In the genomic region with DNA sequence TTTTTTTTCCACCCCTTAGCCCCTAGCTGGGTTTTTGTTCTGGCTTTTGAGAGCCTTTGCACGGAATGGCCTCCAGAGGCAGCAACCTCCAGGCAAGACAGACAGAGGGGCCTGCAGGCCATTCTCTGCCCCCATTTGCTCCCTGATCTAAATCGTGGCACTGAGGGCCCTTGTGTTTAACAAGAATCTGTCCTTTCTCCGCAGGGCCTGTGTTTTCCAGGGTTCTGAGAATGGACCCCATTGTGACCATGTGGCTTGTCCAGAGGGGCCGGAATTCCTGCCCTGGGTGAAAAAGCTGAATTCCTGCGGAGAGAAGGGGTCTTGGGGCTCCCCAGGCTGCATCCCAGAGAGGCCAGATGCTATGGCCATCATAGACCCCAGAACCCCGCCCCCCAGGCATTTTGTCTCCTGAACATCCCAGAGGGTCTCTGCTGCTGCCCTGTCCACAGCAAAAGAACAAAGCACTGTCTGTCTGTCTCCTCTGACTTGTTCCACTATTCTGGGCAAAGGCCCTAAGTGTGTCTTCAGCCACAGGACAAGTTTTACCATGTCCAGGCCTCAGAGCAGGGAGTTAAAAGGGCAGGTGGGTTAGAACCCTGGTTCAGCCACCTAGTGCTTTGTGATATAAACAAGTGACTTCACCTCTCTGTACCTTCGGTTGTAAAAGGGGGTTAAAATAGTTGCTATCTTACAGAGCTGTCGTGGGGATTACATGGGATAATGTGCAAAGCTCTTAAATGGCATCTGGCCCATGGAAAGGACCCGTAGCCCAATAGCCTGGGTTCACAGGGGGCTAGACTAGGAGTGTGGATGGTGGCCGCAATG, we compare ENCODE assay signal across 16 cellular contexts.
DNase-seq lines count a peak whose midpoint lies in the region; ATAC-seq and TF ChIP-seq lines count a peak whose summit lies in the region.
"Had no signal": no experiment of that assay in that cellular context is flagged by ENCODE, and none has a peak within 500 bp of the region (broad histone marks: within the 10 kb centered on the region; RNA-seq: fewer than 3 reads in every experiment).

No MANE protein-coding gene starts in this region.

- no peak for ATAC-seq in mucosa of descending colon
- ATAC-seq: activated naive CD8-positive, alpha-beta T cell treated with anti-CD3 and anti-CD28 coated beads, Interleukin-2, amount 50 U/mL, for 24 hours had no signal

- H3K27me3 ChIP-seq in WERI-Rb-1 (ENCODE audit: insufficient read depth, low read depth, severe bottlenecking): no peaks in the 10 kb centered on the region
- H3K27me3 ChIP-seq: Peyer's patch, vagina had no signal

- peak overlapping the region; percentile 32 for H3K27ac ChIP-seq in WERI-Rb-1
- H3K27ac ChIP-seq: KMS-11, Peyer's patch, vagina had no signal

- TF ChIP-seq CTCF in GM12873 (IDR thresholded peaks at IDR 0.05; ENCODE audit: insufficient read depth, low read depth, low read length, missing control alignments): peak; percentile 31
- TF ChIP-seq CTCF in WERI-Rb-1 (IDR thresholded peaks at IDR 0.05; ENCODE audit: low read depth, low read length): peak; percentile 65
- peak; percentile 6 for TF ChIP-seq CTCF in fibroblast of pulmonary artery (IDR thresholded peaks at IDR 0.05; ENCODE audit: low read length, missing control alignments)
- TF ChIP-seq CTCF in mucosa of descending colon (IDR thresholded peaks at IDR 0.05): no peak
- no peak for TF ChIP-seq CTCF in GM13976 (IDR thresholded peaks at IDR 0.05; ENCODE audit: borderline replicate concordance, control extremely low read depth, extremely low read depth, insufficient read depth, missing control alignments)

- in situ Hi-C loops in GM13976 (cut with MboI; ENCODE audit: low sequenced_read_pairs, unreplicated experiment): no loop called here

- intact Hi-C loops in mucosa of descending colon (cut with DNase I, micrococcal nuclease): no loop called here

- H3K36me3 ChIP-seq in WERI-Rb-1 (no peaks in the 10 kb centered on the region), mucosa of descending colon (ENCODE audit: low read depth) (no peaks in the 10 kb centered on the region)
- H3K36me3 ChIP-seq: Peyer's patch, vagina had no signal

- H3K9me3 ChIP-seq in WERI-Rb-1 (ENCODE audit: severe bottlenecking): no peaks in the 10 kb centered on the region
- H3K9me3 ChIP-seq in mucosa of descending colon: no peaks in the 10 kb centered on the region
- H3K9me3 ChIP-seq: Peyer's patch, vagina had no signal

- peaks cover 15% of the 10 kb centered on the region for H3K4me1 ChIP-seq in mucosa of descending colon (ENCODE audit: low read depth)

- H3K4me3 ChIP-seq in WERI-Rb-1 (ENCODE audit: low read depth, low read length): no peak overlapping the region
- no peak overlapping the region for H3K4me3 ChIP-seq in fibroblast of pulmonary artery (replicated peaks; ENCODE audit: low read depth, low read length)
- no peak overlapping the region for H3K4me3 ChIP-seq in mucosa of descending colon
- H3K4me3 ChIP-seq: Peyer's patch, vagina had no signal

- peak; percentile 72 for DNase-seq in WERI-Rb-1
- DNase-seq in fibroblast of pulmonary artery (ENCODE audit: low read depth): no peak
- DNase-seq in occipital lobe (lab: John Stamatoyannopoulos, UW): peak; percentile 39
- DNase-seq in mucosa of descending colon: no peak
- DNase-seq in stimulated activated CD4-positive, alpha-beta T cell treated with anti-CD3 and anti-CD28 coated beads, Interleukin-2, amount 100 ng/mL, for 48 hours: no peak
- DNase-seq in GM13976 (ENCODE audit: low spot score): no peak
- DNase-seq in UCSD-AML1 (lab: John Stamatoyannopoulos, UW; ENCODE audit: unreplicated experiment): no peak
- DNase-seq: activated CD4-positive, alpha-beta T cell treated with anti-CD3 and anti-CD28 coated beads for 48 hours; activated naive CD8-positive, alpha-beta T cell treated with anti-CD3 and anti-CD28 coated beads, Interleukin-2, amount 50 U/mL, for 24 hours; activated T-cell treated with anti-CD3 and anti-CD28 coated beads for 4 hours; CD4-positive, CD25-positive, alpha-beta regulatory T cell; NCI-H146; Peyer's patch had no signal

Comparison
In these comparisons a context has a peak if more than half of its experiments do, and no peak if none do; other contexts are left out.
1. CTCF ChIP-seq: peak in GM12873 (single experiment), WERI-Rb-1 (single experiment) and fibroblast of pulmonary artery (single experiment); none in mucosa of descending colon (single experiment) and GM13976 (single experiment).
2. DNase-seq: peak in WERI-Rb-1 (single experiment) and occipital lobe (single experiment); none in fibroblast of pulmonary artery (single experiment), mucosa of descending colon (0 of 3), stimulated activated CD4-positive, alpha-beta T cell treated with anti-CD3 and anti-CD28 coated beads, Interleukin-2, amount 100 ng/mL, for 48 hours (0 of 2), GM13976 (single experiment) and UCSD-AML1 (single experiment).